1 cellular context compared by ENCODE assay signal in the genomic region with DNA sequence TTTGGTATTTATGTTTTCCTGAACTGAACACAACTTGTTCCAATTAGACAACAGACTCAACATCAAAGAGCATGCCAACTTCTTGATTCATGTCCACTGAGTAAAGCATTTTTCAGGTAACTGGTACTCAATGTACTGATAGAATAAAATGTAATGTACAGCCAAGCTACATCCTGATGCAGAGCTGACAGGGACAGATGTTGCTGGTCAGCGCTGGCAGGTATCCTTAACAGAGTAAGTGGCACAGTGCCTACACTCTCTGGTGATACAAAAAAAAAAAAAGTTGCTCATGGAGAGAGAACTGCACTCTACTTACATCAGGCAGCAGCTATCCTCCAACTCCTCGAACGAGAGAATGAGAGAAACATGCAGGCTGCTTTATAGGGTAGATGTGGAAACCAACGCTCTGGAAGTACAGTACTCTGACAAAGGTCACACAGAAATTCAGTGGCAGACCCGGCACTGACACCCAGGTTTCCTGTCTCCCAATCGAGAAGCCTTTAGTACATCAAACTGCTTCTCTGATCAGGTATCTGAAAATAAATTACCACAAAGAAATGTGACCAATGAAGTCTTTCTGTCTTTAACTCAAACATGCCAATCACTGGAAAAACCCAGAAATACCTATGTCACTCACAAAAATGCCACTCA.
TF ChIP-seq lines count a peak whose summit lies in the region.

No MANE protein-coding gene starts in this region.

TF ChIP-seq in H1, 55 proteins besides CTCF, POLR2A, EP300 and RAD21:
- TF ChIP-seq RXRA (IDR thresholded peaks at IDR 0.05; ENCODE audit: insufficient read depth, low read depth, low read length) (no peak), SP1 (IDR thresholded peaks at IDR 0.05; ENCODE audit: low read depth, low read length) (no peak), KDM1A (IDR thresholded peaks at IDR 0.05; ENCODE audit: borderline replicate concordance, low read length) (no peak), NRF1 (IDR thresholded peaks at IDR 0.05; ENCODE audit: low read depth, low read length) (no peak), SAP30 (IDR thresholded peaks at IDR 0.05; ENCODE audit: insufficient read depth, insufficient replicate concordance, low read length) (no peak), JUND (IDR thresholded peaks at IDR 0.05; ENCODE audit: low read length) (no peak), BCL11A (IDR thresholded peaks at IDR 0.05; ENCODE audit: low read depth in 2 of 2, low read length in 2 of 2) (no peak), CBX8 (IDR thresholded peaks at IDR 0.05; ENCODE audit: borderline replicate concordance, low read depth, low read length) (no peak), HDAC6 (IDR thresholded peaks at IDR 0.05; ENCODE audit: low read depth, low read length) (no peak), TBP (IDR thresholded peaks at IDR 0.05; ENCODE audit: low read depth, low read length) (no peak), SIRT6 (IDR thresholded peaks at IDR 0.05; ENCODE audit: low read length) (no peak), SP4 (IDR thresholded peaks at IDR 0.05; ENCODE audit: low read length) (no peak), CREB1 (IDR thresholded peaks at IDR 0.05) (no peak), EZH2 (IDR thresholded peaks at IDR 0.05; ENCODE audit: low read depth, low read length, severe bottlenecking) (no peak), TCF12 (IDR thresholded peaks at IDR 0.05; ENCODE audit: low read depth, low read length) (no peak)
- TF ChIP-seq, protein P1, sequence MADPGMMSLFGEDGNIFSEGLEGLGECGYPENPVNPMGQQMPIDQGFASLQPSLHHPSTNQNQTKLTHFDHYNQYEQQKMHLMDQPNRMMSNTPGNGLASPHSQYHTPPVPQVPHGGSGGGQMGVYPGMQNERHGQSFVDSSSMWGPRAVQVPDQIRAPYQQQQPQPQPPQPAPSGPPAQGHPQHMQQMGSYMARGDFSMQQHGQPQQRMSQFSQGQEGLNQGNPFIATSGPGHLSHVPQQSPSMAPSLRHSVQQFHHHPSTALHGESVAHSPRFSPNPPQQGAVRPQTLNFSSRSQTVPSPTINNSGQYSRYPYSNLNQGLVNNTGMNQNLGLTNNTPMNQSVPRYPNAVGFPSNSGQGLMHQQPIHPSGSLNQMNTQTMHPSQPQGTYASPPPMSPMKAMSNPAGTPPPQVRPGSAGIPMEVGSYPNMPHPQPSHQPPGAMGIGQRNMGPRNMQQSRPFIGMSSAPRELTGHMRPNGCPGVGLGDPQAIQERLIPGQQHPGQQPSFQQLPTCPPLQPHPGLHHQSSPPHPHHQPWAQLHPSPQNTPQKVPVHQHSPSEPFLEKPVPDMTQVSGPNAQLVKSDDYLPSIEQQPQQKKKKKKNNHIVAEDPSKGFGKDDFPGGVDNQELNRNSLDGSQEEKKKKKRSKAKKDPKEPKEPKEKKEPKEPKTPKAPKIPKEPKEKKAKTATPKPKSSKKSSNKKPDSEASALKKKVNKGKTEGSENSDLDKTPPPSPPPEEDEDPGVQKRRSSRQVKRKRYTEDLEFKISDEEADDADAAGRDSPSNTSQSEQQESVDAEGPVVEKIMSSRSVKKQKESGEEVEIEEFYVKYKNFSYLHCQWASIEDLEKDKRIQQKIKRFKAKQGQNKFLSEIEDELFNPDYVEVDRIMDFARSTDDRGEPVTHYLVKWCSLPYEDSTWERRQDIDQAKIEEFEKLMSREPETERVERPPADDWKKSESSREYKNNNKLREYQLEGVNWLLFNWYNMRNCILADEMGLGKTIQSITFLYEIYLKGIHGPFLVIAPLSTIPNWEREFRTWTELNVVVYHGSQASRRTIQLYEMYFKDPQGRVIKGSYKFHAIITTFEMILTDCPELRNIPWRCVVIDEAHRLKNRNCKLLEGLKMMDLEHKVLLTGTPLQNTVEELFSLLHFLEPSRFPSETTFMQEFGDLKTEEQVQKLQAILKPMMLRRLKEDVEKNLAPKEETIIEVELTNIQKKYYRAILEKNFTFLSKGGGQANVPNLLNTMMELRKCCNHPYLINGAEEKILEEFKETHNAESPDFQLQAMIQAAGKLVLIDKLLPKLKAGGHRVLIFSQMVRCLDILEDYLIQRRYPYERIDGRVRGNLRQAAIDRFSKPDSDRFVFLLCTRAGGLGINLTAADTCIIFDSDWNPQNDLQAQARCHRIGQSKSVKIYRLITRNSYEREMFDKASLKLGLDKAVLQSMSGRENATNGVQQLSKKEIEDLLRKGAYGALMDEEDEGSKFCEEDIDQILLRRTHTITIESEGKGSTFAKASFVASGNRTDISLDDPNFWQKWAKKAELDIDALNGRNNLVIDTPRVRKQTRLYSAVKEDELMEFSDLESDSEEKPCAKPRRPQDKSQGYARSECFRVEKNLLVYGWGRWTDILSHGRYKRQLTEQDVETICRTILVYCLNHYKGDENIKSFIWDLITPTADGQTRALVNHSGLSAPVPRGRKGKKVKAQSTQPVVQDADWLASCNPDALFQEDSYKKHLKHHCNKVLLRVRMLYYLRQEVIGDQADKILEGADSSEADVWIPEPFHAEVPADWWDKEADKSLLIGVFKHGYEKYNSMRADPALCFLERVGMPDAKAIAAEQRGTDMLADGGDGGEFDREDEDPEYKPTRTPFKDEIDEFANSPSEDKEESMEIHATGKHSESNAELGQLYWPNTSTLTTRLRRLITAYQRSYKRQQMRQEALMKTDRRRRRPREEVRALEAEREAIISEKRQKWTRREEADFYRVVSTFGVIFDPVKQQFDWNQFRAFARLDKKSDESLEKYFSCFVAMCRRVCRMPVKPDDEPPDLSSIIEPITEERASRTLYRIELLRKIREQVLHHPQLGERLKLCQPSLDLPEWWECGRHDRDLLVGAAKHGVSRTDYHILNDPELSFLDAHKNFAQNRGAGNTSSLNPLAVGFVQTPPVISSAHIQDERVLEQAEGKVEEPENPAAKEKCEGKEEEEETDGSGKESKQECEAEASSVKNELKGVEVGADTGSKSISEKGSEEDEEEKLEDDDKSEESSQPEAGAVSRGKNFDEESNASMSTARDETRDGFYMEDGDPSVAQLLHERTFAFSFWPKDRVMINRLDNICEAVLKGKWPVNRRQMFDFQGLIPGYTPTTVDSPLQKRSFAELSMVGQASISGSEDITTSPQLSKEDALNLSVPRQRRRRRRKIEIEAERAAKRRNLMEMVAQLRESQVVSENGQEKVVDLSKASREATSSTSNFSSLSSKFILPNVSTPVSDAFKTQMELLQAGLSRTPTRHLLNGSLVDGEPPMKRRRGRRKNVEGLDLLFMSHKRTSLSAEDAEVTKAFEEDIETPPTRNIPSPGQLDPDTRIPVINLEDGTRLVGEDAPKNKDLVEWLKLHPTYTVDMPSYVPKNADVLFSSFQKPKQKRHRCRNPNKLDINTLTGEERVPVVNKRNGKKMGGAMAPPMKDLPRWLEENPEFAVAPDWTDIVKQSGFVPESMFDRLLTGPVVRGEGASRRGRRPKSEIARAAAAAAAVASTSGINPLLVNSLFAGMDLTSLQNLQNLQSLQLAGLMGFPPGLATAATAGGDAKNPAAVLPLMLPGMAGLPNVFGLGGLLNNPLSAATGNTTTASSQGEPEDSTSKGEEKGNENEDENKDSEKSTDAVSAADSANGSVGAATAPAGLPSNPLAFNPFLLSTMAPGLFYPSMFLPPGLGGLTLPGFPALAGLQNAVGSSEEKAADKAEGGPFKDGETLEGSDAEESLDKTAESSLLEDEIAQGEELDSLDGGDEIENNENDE (IDR thresholded peaks at IDR 0.05; ENCODE audit: insufficient replicate concordance, low read length): no peak
